ENCODE assay signal across 18 cellular contexts in the genomic region with DNA sequence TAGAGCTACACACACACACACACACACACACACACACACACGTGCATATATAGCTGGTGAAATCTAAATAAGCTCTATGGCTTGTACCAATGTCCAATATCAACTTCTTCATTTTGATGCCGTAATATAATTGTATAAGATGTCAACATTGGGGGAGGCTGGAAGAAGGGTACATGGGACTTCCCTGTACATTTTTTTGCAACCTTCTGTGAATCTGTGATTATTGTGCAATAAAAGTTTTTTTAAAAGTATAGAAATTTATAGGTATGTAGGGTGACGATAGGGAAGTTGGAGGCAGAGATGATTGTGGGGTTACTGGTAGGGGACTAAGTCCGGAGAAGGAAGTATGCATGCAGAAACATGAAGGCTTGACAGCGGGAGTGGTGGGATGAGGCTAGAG.
DNase-seq lines count a peak whose midpoint lies in the region; ATAC-seq and TF ChIP-seq lines count a peak whose summit lies in the region.
"Had no signal": no experiment of that assay in that cellular context is flagged by ENCODE, and none has a peak within 500 bp of the region (broad histone marks: within the 10 kb centered on the region; RNA-seq: fewer than 3 reads in every experiment).

No MANE protein-coding gene starts in this region.

- H3K36me3 ChIP-seq in HEK293 (ENCODE audit: control insufficient read depth in 2 of 2, insufficient read depth in 1 of 2, low read length in 2 of 2) = peaks cover 0 to 6% of the 10 kb centered on the region in 2 experiments; a peak in 1 of 3 replicates

- no peaks in the 10 kb centered on the region for H3K4me1 Mint-ChIP-seq in Calu3 (ENCODE audit: low read depth, unreplicated experiment)

- in situ Hi-C loops in KBM-7 (cut with MboI; ENCODE audit: low pct_unique_long_range_greater_than_20kb, low sequenced_read_pairs) = no loop called here

- no peak overlapping the region for H3K4me3 Mint-ChIP-seq in Calu3 (ENCODE audit: low read depth, unreplicated experiment)
- H3K4me3 Mint-ChIP-seq: CD4-positive, alpha-beta T cell had no signal

- no peaks in the 10 kb centered on the region for H3K9me3 ChIP-seq in HEK293 (ENCODE audit: control insufficient read depth, insufficient read depth, low read depth, low read length)
- H3K9me3 ChIP-seq: Caco-2 had no signal

- no peak for ATAC-seq in HG03521 (IDR thresholded peaks at IDR 0.05; ENCODE audit: unreplicated experiment)
- ATAC-seq: HCT116 had no signal

- no peak overlapping the region for H3K27ac Mint-ChIP-seq in Calu3 (ENCODE audit: unreplicated experiment)
- H3K27ac Mint-ChIP-seq: CD4-positive, alpha-beta T cell had no signal

- no peaks in the 10 kb centered on the region for H3K9me3 Mint-ChIP-seq in Calu3 (ENCODE audit: low read depth, unreplicated experiment)
- H3K9me3 Mint-ChIP-seq: CD4-positive, alpha-beta T cell had no signal

- H3K4me1 ChIP-seq in HEK293 (ENCODE audit: control insufficient read depth, insufficient read depth, low read length) = no peaks in the 10 kb centered on the region
- H3K4me1 ChIP-seq: Caco-2 had no signal

- H3K27ac ChIP-seq in HEK293 (ENCODE audit: extremely low read depth, low read depth, low read length) = no peak overlapping the region
- H3K27ac ChIP-seq: C4-2B had no signal

- BruUV-seq in Calu3 (replicated peaks; lab: Mats Ljungman, UMichigan) = no TSS peak

- CTCF ChIA-PET in HEK293 (lab: Yijun Ruan, JAX) (interaction anchor here (0.6 to 1.0 kb wide), 3 partner anchors 32 to 860 kb away, joined by 3 to 4 read pairs (median 3); no protein-coding TSS in a partner anchor), Calu3 (lab: Charles Lee) (no interaction called here)

- POLR2A ChIA-PET in HEK293 (lab: Yijun Ruan, JAX) = no interaction called here

- peaks cover 6% of the 10 kb centered on the region for H3K36me3 Mint-ChIP-seq in Calu3 (ENCODE audit: insufficient read depth, unreplicated experiment)

- TF ChIP-seq CTCF in HEK293 (tag by site-specific recombination; IDR thresholded peaks at IDR 0.05) (no peak), Calu3 (IDR thresholded peaks at IDR 0.05; ENCODE audit: unreplicated experiment) (no peak)

- intact Hi-C loops in Calu3 (cut with micrococcal nuclease; ENCODE audit: unreplicated experiment) = no loop called here

- no peaks in the 10 kb centered on the region for H3K27me3 Mint-ChIP-seq in Calu3 (ENCODE audit: unreplicated experiment)
- H3K27me3 Mint-ChIP-seq: CD4-positive, alpha-beta T cell had no signal

- DNase-seq in KBM-7 (peak; percentile 5), MV-4-11 (lab: John Stamatoyannopoulos, UW) (peak; percentile 5), NCI-H226 (no peak), Calu3 (no peak)
- no peak for DNase-seq in stimulated activated CD4-positive, alpha-beta T cell treated with anti-CD3 and anti-CD28 coated beads, Interleukin-12 subunit alpha, Interleukin-12 subunit beta, amount 100 ng/mL, for 4 hours
- DNase-seq: AML-193; Caco-2; CD4-positive, alpha-beta T cell; DMS153; DMS79; GDM1; GOT3; H7; KG1 had no signal

- no peak overlapping the region for H3K4me3 ChIP-seq in HEK293 (ENCODE audit: low read depth, low read length)

TF ChIP-seq in HEK293, 187 proteins besides CTCF, POLR2A, EP300 and RAD21:
- TF ChIP-seq ZNF580 (tag by site-specific recombination; IDR thresholded peaks at IDR 0.05) (no peak), ZNF529 (tag by site-specific recombination; IDR thresholded peaks at IDR 0.05; ENCODE audit: insufficient replicate concordance) (peak; percentile 96)
TF ChIP-seq in HEK293: peak in this region for 1.

Comparison
In these comparisons a context has a peak if more than half of its experiments do, and no peak if none do; other contexts are left out.
1. DNase-seq: peak in KBM-7 (single experiment) and MV-4-11 (single experiment); none in stimulated activated CD4-positive, alpha-beta T cell treated with anti-CD3 and anti-CD28 coated beads, Interleukin-12 subunit alpha, Interleukin-12 subunit beta, amount 100 ng/mL, for 4 hours (single experiment), NCI-H226 (single experiment) and Calu3 (single experiment).